8 cellular contexts compared by ENCODE assay signal in genomic region chr2:121099329-121100318, GRCh38.
DNase-seq lines count a peak whose midpoint lies in the region; ATAC-seq and TF ChIP-seq lines count a peak whose summit lies in the region.

No MANE protein-coding gene starts in this region.

- peaks cover 0 to 12% (median 0%) of the 10 kb centered on the region in 3 donors for H3K4me1 ChIP-seq in esophagus squamous epithelium

- H3K4me3 Mint-ChIP-seq in progenitor cell of endocrine pancreas (ENCODE audit: low read depth) = no peak overlapping the region

- no peaks in the 10 kb centered on the region for H3K36me3 ChIP-seq in esophagus squamous epithelium

- no peaks in the 10 kb centered on the region for H3K9me3 Mint-ChIP-seq in progenitor cell of endocrine pancreas (ENCODE audit: low read depth)

- no peak for TF ChIP-seq POLR2A in esophagus squamous epithelium (IDR thresholded peaks at IDR 0.05)

- ATAC-seq in HG02970 (IDR thresholded peaks at IDR 0.05; ENCODE audit: low FRiP score, unreplicated experiment) = no peak
- ATAC-seq in GM21529 (IDR thresholded peaks at IDR 0.05; ENCODE audit: unreplicated experiment) = no peak

- peaks cover 0 to 53% (median 0%) of the 10 kb centered on the region in 4 donors for H3K27me3 ChIP-seq in esophagus squamous epithelium

- H3K9me3 ChIP-seq in esophagus squamous epithelium = no peaks in the 10 kb centered on the region

- H3K27ac ChIP-seq in esophagus squamous epithelium = no peak overlapping the region

- no peaks in the 10 kb centered on the region for H3K4me1 Mint-ChIP-seq in progenitor cell of endocrine pancreas (ENCODE audit: low read depth)

- WGBS in esophagus squamous epithelium, 2 donors = 51 to 73% methylated on average over 2 to 7 of the region's 8 CpGs

- H3K27ac Mint-ChIP-seq in progenitor cell of endocrine pancreas = no peak overlapping the region

- TF ChIP-seq CTCF in GM10266 (IDR thresholded peaks at IDR 0.05; ENCODE audit: control insufficient read depth, insufficient read depth, low read depth, missing control alignments) = peak; percentile 37
- peak in 4 of 6 experiments; percentile 17 to 55 (median 26) for TF ChIP-seq CTCF in esophagus squamous epithelium (IDR thresholded peaks at IDR 0.05)
- TF ChIP-seq CTCF in progenitor cell of endocrine pancreas (IDR thresholded peaks at IDR 0.05; ENCODE audit: unreplicated experiment) = peak; percentile 31

- DNase-seq in GM10266 (ENCODE audit: extremely low spot score) (no peak), NCI-H2196 (lab: John Stamatoyannopoulos, UW; ENCODE audit: unreplicated experiment) (peak; percentile 48), esophagus squamous epithelium (lab: John Stamatoyannopoulos, UW) (no peak), progenitor cell of endocrine pancreas (ENCODE audit: low spot score, unreplicated experiment) (no peak), NCI-H187 (lab: John Stamatoyannopoulos, UW) (no peak)
- DNase-seq in stimulated activated CD4-positive, alpha-beta T cell treated with anti-CD3 and anti-CD28 coated beads, Interleukin-1b, Interleukin-23, amount 100 ng/mL, for 48 hours = no peak

- intact Hi-C loops in esophagus squamous epithelium (cut with DNase I) = loop anchor here (5.0 kb wide), 1 partner anchor 258 kb away; no protein-coding TSS in a partner anchor

- H3K36me3 Mint-ChIP-seq in progenitor cell of endocrine pancreas (ENCODE audit: insufficient read depth) = no peaks in the 10 kb centered on the region

- no peak overlapping the region for H3K4me3 ChIP-seq in esophagus squamous epithelium

- peaks cover 85% of the 10 kb centered on the region for H3K27me3 Mint-ChIP-seq in progenitor cell of endocrine pancreas
